Comparison of ENCODE assay signal across 15 cellular contexts in genomic region chr1:38561110-38561509, GRCh38.
"Had no signal": no experiment of that assay in that cellular context is flagged by ENCODE, and none has a peak within 500 bp of the region (broad histone marks: within the 10 kb centered on the region; RNA-seq: fewer than 3 reads in every experiment).

No MANE protein-coding gene starts in this region.

- H3K36me3 ChIP-seq: gastrocnemius medialis, heart right ventricle, neutrophil, transverse colon had no signal

- FAIRE-seq: astrocyte had no signal

- ATAC-seq: gastrocnemius medialis, heart right ventricle, left lobe of liver, WTC11 had no signal

- H3K9me3 ChIP-seq: gastrocnemius medialis, heart right ventricle, neutrophil, transverse colon had no signal

- H3K36me3 Mint-ChIP-seq: naive B cell, WTC11 had no signal

- H3K9me3 Mint-ChIP-seq: activated CD4-positive, alpha-beta T cell treated with anti-CD3 and anti-CD28 coated beads, Interleukin-2, amount 10 ng/mL, durations not matched to agents 7 days and 5 days; activated naive CD4-positive, alpha-beta T cell treated with anti-CD3 and anti-CD28 coated beads for 36 hours; endodermal cell; naive B cell; T-helper 1 cell treated with Interleukin-12 subunit alpha and Interleukin-12 subunit beta and Interleukin-4 antibody, amounts not matched to agents 30 μg/mL and 1 μg/mL, for 36 hours; WTC11 had no signal

- H3K4me3 ChIP-seq: gastrocnemius medialis, heart right ventricle, transverse colon had no signal

- H3K27ac Mint-ChIP-seq: activated CD4-positive, alpha-beta T cell treated with anti-CD3 and anti-CD28 coated beads, Interleukin-2, amount 10 ng/mL, durations not matched to agents 7 days and 5 days; activated naive CD4-positive, alpha-beta T cell treated with anti-CD3 and anti-CD28 coated beads for 36 hours; endodermal cell had no signal

- H3K4me3 Mint-ChIP-seq: activated CD4-positive, alpha-beta T cell treated with anti-CD3 and anti-CD28 coated beads, Interleukin-2, amount 10 ng/mL, durations not matched to agents 7 days and 5 days; activated naive CD4-positive, alpha-beta T cell treated with anti-CD3 and anti-CD28 coated beads for 36 hours; endodermal cell; WTC11 had no signal

- DNase-seq: activated CD4-positive, alpha-beta T cell treated with anti-CD3 and anti-CD28 coated beads, Interleukin-2, amount 10 ng/mL, durations not matched to agents 7 days and 5 days; activated naive CD4-positive, alpha-beta T cell treated with anti-CD3 and anti-CD28 coated beads for 36 hours; dermis blood vessel endothelial cell; endodermal cell; gastrocnemius medialis; heart right ventricle; islet precursor cell; naive B cell; transverse colon had no signal

- H3K4me1 ChIP-seq: gastrocnemius medialis, parathyroid adenoma had no signal

- H3K27ac ChIP-seq: gastrocnemius medialis, heart right ventricle, parathyroid adenoma, transverse colon had no signal
